9 cellular contexts compared by ENCODE assay signal in genomic region chr17:38427160-38427949, GRCh38. TPM values are rescaled to one million over a fixed set of nuclear protein-coding genes. Genes with fewer than 3 reads are reported as not detected.
DNase-seq lines count a peak whose midpoint lies in the region; ATAC-seq, FAIRE-seq and TF ChIP-seq lines count a peak whose summit lies in the region.
"Had no signal": no experiment of that assay in that cellular context is flagged by ENCODE, and none has a peak within 500 bp of the region (broad histone marks: within the 10 kb centered on the region; RNA-seq: fewer than 3 reads in every experiment).

No MANE protein-coding gene starts in this region.

- peaks cover 53% of the 10 kb centered on the region for H3K79me2 ChIP-seq in endothelial cell of umbilical vein (ENCODE audit: control insufficient read depth, insufficient read depth, low read length)

- peaks cover 17% of the 10 kb centered on the region for H3K4me1 Mint-ChIP-seq in CD8-positive, alpha-beta T cell (ENCODE audit: low read depth)
- H3K4me1 Mint-ChIP-seq in osteocyte (ENCODE audit: unreplicated experiment), result peaks cover 78% of the 10 kb centered on the region

- peak overlapping the region; percentile 87 for H3K4me2 ChIP-seq in endothelial cell of umbilical vein (ENCODE audit: insufficient read depth, low read length)

- no peak for FAIRE-seq in endothelial cell of umbilical vein (lab: Jason Lieb, UNC)

- H3K36me3 ChIP-seq in CD8-positive, alpha-beta T cell (ENCODE audit: insufficient read depth, low read length), result no peaks in the 10 kb centered on the region
- H3K36me3 ChIP-seq in Panc1 (ENCODE audit: control insufficient read depth, insufficient read depth, low read length) (no peaks in the 10 kb centered on the region), endothelial cell of umbilical vein (ENCODE audit: control insufficient read depth in 2 of 2, extremely low read depth in 1 of 2, insufficient read depth in 2 of 2, low read length in 2 of 2) (peaks cover 0 to 2% of the 10 kb centered on the region in 2 experiments)

- no peak overlapping the region for H3K27ac ChIP-seq in CD8-positive, alpha-beta T cell (ENCODE audit: low read depth, low read length)
- H3K27ac ChIP-seq in Panc1 (ENCODE audit: low read length) (peak overlapping the region; percentile 84), endothelial cell of umbilical vein (ENCODE audit: insufficient read depth, low read depth, low read length) (peak overlapping the region; percentile 94)

- DNase-seq in CD8-positive, alpha-beta T cell, result no peak
- DNase-seq in Panc1 (ENCODE audit: low read depth, low spot score) (no peak), endothelial cell of umbilical vein (ENCODE audit: low read depth, low spot score) (no peak), osteocyte (ENCODE audit: extremely low spot score, unreplicated experiment) (no peak), SK-N-DZ (ENCODE audit: low spot score) (no peak), SHP77 (lab: John Stamatoyannopoulos, UW) (no peak), NCI-H146 treated with DMSO at 0.1 percent for 48 hours (lab: John Stamatoyannopoulos, UW; ENCODE audit: unreplicated experiment) (no peak), NCI-H446 (lab: John Stamatoyannopoulos, UW) (no peak)
- DNase-seq: NCI-H1436 treated with DMSO at 0.1 percent for 48 hours had no signal

- peak overlapping the region; percentile 58 for H3K9ac ChIP-seq in endothelial cell of umbilical vein (replicated peaks; ENCODE audit: extremely low read depth, insufficient read depth, low read length)

- POLR2A ChIA-PET in CD8-positive, alpha-beta T cell (lab: Charles Lee), result no interaction called here
- POLR2A ChIA-PET in Panc1 (lab: Charles Lee) (no interaction called here), endothelial cell of umbilical vein (lab: Charles Lee) (no interaction called here)

- no peak overlapping the region for H3K27ac Mint-ChIP-seq in CD8-positive, alpha-beta T cell
- peak overlapping the region; percentile 89 for H3K27ac Mint-ChIP-seq in osteocyte (ENCODE audit: unreplicated experiment)

- CTCF ChIA-PET in CD8-positive, alpha-beta T cell (lab: Charles Lee), result interaction anchor here (0.6 to 3.2 kb wide), 4 partner anchors 10 to 78 kb away, joined by 3 to 11 read pairs (median 7); no protein-coding TSS in a partner anchor
- CTCF ChIA-PET in Panc1 (lab: Charles Lee), result no interaction called here
- CTCF ChIA-PET in endothelial cell of umbilical vein (lab: Charles Lee), result interaction anchor here (0.7 to 5.7 kb wide), 8 partner anchors 12 to 157 kb away, joined by 3 to 72 read pairs (median 6); no protein-coding TSS in a partner anchor

- BruUV-seq in Panc1 (replicated peaks; lab: Mats Ljungman, UMichigan) (no TSS peak), endothelial cell of umbilical vein (replicated peaks; lab: Mats Ljungman, UMichigan) (TSS peak; percentile 25)

- no peak for TF ChIP-seq CTCF in CD8-positive, alpha-beta T cell (IDR thresholded peaks at IDR 0.05)
- TF ChIP-seq CTCF in Panc1 (IDR thresholded peaks at IDR 0.05) (no peak), endothelial cell of umbilical vein (IDR thresholded peaks at IDR 0.05; ENCODE audit: extremely low read depth in 1 of 2, insufficient read depth in 1 of 2, low read depth in 1 of 2, low read length in 2 of 2) (no peak), osteocyte (IDR thresholded peaks at IDR 0.05) (no peak)

- H3K4me3 ChIP-seq in CD8-positive, alpha-beta T cell (ENCODE audit: low read depth, low read length), result peak overlapping the region; percentile 52
- H3K4me3 ChIP-seq in Panc1 (ENCODE audit: low read depth in 2 of 2, low read length in 2 of 2) (peak overlapping the region; percentile 64 to 69), endothelial cell of umbilical vein (replicated peaks in 1 of 3; ENCODE audit: insufficient read depth in 1 of 3, low read depth in 1 of 3, low read length in 3 of 3) (peak overlapping the region; percentile 52 to 67 (median 63))

- peak overlapping the region; percentile 57 for H2AFZ ChIP-seq in endothelial cell of umbilical vein (ENCODE audit: low read depth, low read length)

- H3K4me3 Mint-ChIP-seq in CD8-positive, alpha-beta T cell, result peak overlapping the region; percentile 80
- peak overlapping the region; percentile 81 for H3K4me3 Mint-ChIP-seq in osteocyte (ENCODE audit: unreplicated experiment)

- H3K27me3 Mint-ChIP-seq in CD8-positive, alpha-beta T cell (ENCODE audit: low read depth), result peaks cover 19% of the 10 kb centered on the region
- no peaks in the 10 kb centered on the region for H3K27me3 Mint-ChIP-seq in osteocyte (ENCODE audit: unreplicated experiment)

- peaks cover 10% of the 10 kb centered on the region for H3K27me3 ChIP-seq in CD8-positive, alpha-beta T cell (ENCODE audit: insufficient read depth, low read length)
- H3K27me3 ChIP-seq in Panc1 (ENCODE audit: control insufficient read depth, insufficient read depth, low read length) (no peaks in the 10 kb centered on the region), endothelial cell of umbilical vein (ENCODE audit: control insufficient read depth in 2 of 2, insufficient read depth in 2 of 2, low read length in 2 of 2) (no peaks in the 10 kb centered on the region)

- no peaks in the 10 kb centered on the region for H3K9me3 ChIP-seq in CD8-positive, alpha-beta T cell (ENCODE audit: low read length)
- no peaks in the 10 kb centered on the region for H3K9me3 ChIP-seq in Panc1 (ENCODE audit: control insufficient read depth, insufficient read depth, low read depth, low read length)
- no peaks in the 10 kb centered on the region for H3K9me3 ChIP-seq in endothelial cell of umbilical vein (replicated peaks; ENCODE audit: control insufficient read depth, insufficient read depth, low read length)

- intact Hi-C loops in CD8-positive, alpha-beta T cell (cut with DNase I, micrococcal nuclease), result no loop called here
- intact Hi-C loops in Panc1 (cut with micrococcal nuclease; ENCODE audit: unreplicated experiment) (loop anchor here (10.0 kb wide), 1 partner anchor 57 kb away; no protein-coding TSS in a partner anchor), endothelial cell of umbilical vein (cut with micrococcal nuclease) (no loop called here)

- H3K9me3 Mint-ChIP-seq in CD8-positive, alpha-beta T cell, result no peaks in the 10 kb centered on the region
- no peaks in the 10 kb centered on the region for H3K9me3 Mint-ChIP-seq in osteocyte (ENCODE audit: unreplicated experiment)

- in situ Hi-C loops in Panc1 (cut with HindIII; ENCODE audit: low pct_unique_long_range_greater_than_20kb, low sequenced_read_pairs), result no loop called here

- no peak for ATAC-seq in CD8-positive, alpha-beta T cell
- no peak for ATAC-seq in Panc1

- dilution Hi-C loops in endothelial cell of umbilical vein (cut with MboI; ENCODE audit: extremely low pct_ligation_motif_present, low sequenced_read_pairs), result no loop called here

- peaks cover 9% of the 10 kb centered on the region for H3K4me1 ChIP-seq in CD8-positive, alpha-beta T cell (ENCODE audit: insufficient read depth, low read length)
- H3K4me1 ChIP-seq in Panc1 (ENCODE audit: control insufficient read depth, insufficient read depth, low read length), result peaks cover 14% of the 10 kb centered on the region
- H3K4me1 ChIP-seq in endothelial cell of umbilical vein (ENCODE audit: control insufficient read depth, extremely low read depth, insufficient read depth, low read length), result peaks cover 53% of the 10 kb centered on the region

- H3K36me3 Mint-ChIP-seq in CD8-positive, alpha-beta T cell, result no peaks in the 10 kb centered on the region
- no peaks in the 10 kb centered on the region for H3K36me3 Mint-ChIP-seq in osteocyte (ENCODE audit: unreplicated experiment)

- H4K20me1 ChIP-seq in endothelial cell of umbilical vein (replicated peaks; ENCODE audit: control insufficient read depth, extremely low read depth, insufficient read depth, low read length), result peaks cover 5% of the 10 kb centered on the region

- TF ChIP-seq POLR2A in endothelial cell of umbilical vein (IDR thresholded peaks at IDR 0.05; ENCODE audit: low read depth, low read length), result no peak

- H3K9me1 ChIP-seq in endothelial cell of umbilical vein (replicated peaks; ENCODE audit: control insufficient read depth, extremely low read depth, insufficient read depth, low read length), result no peaks in the 10 kb centered on the region

TF ChIP-seq in endothelial cell of umbilical vein, 7 proteins besides CTCF, POLR2A, EP300 and RAD21:
- TF ChIP-seq POLR2AphosphoS5 (IDR thresholded peaks at IDR 0.05; ENCODE audit: insufficient read depth, low read depth, low read length) (no peak), MAX (IDR thresholded peaks at IDR 0.05; ENCODE audit: insufficient read depth, insufficient read length) (no peak), JUN (IDR thresholded peaks at IDR 0.05; ENCODE audit: borderline replicate concordance, insufficient read depth, insufficient read length, low read depth) (no peak), FOS (IDR thresholded peaks at IDR 0.05; ENCODE audit: borderline replicate concordance, insufficient read depth, low read length) (no peak), GATA2 (IDR thresholded peaks at IDR 0.05; ENCODE audit: insufficient read depth, insufficient read length, low read depth, low read length) (no peak), MYC (IDR thresholded peaks at IDR 0.05; ENCODE audit: low read depth, low read length) (no peak), EZH2 (IDR thresholded peaks at IDR 0.05; ENCODE audit: borderline replicate concordance, low read depth, low read length, severe bottlenecking) (no peak)
TF ChIP-seq in endothelial cell of umbilical vein: peak in this region for 0.

RNA-seq across cellular contexts. Expression of gene ARHGAP23, which starts 0.9 kb away (rescaled TPM):
- under 1 TPM; 0.30 to 0.33 TPM for total RNA-seq in CD8-positive, alpha-beta T cell
- total RNA-seq in Panc1 (2021; ENCODE audit: unreplicated experiment) (33.0 TPM), endothelial cell of umbilical vein (152 and 190 TPM in 2 replicates), osteocyte (165 and 177 TPM in 2 replicates)
- 9.9 TPM for polyA plus RNA-seq in Panc1 (2012; ENCODE audit: insufficient read length)
- 22.3 and 25.4 TPM in 2 replicates for polyA plus RNA-seq in endothelial cell of umbilical vein
- 22.9 and 25.3 TPM in 2 replicates for polyA plus RNA-seq in endothelial cell of umbilical vein (2011; cell fraction: cytosol; rRNA removed)
- 53.1 and 59.2 TPM in 2 replicates for polyA plus RNA-seq in endothelial cell of umbilical vein (2011; cell fraction: nucleus; rRNA removed)
- polyA plus RNA-seq in endothelial cell of umbilical vein (2012), result 49.6 and 59.2 TPM in 2 replicates
- 42.0 and 76.2 TPM in 2 replicates for polyA minus RNA-seq in endothelial cell of umbilical vein
- 23.5 TPM for polyA minus RNA-seq in endothelial cell of umbilical vein (2011; cell fraction: cytosol; rRNA and poly(A)+ RNA removed)
- polyA minus RNA-seq in endothelial cell of umbilical vein (2011; cell fraction: nucleus; rRNA and poly(A)+ RNA removed), result 63.5 and 75.4 TPM in 2 replicates
- polyA plus RNA-seq in SK-N-DZ (2014; cell fraction: cytosol; rRNA removed), result 18.2 and 21.7 TPM in 2 replicates
- 20.8 and 21.0 TPM in 2 replicates for polyA plus RNA-seq in SK-N-DZ (2014; cell fraction: nucleus; rRNA removed)

Comparison
In these comparisons a context has a peak if more than half of its experiments do, and no peak if none do; other contexts are left out.
1. RNA of gene ARHGAP23, which starts 0.9 kb away (total RNA-seq): 152 to 190 TPM in endothelial cell of umbilical vein, 165 to 177 TPM in osteocyte and 33.0 TPM in Panc1 (single experiment); 0.30 to 0.33 TPM in CD8-positive, alpha-beta T cell; every median in the first group is over 10 times any median in the second.
2. Peak in every context shown above with its lines, with median percentiles within 50 percentile points of each other: H3K4me3 ChIP-seq.